Comparison of ENCODE assay signal across 1 cellular context in genomic region chr17:32697728-32698625, GRCh38.
TF ChIP-seq lines count a peak whose summit lies in the region.

No MANE protein-coding gene starts in this region.

TF ChIP-seq in K562, 482 proteins besides CTCF, POLR2A, EP300 and RAD21 (continued from another document):
- TF ChIP-seq E2F1 (CRISPR knock-in tag; IDR thresholded peaks at IDR 0.05) = no peak
TF ChIP-seq in K562: peak in this region for 2.
